ENCODE assay signal across 12 cellular contexts in the genomic region with DNA sequence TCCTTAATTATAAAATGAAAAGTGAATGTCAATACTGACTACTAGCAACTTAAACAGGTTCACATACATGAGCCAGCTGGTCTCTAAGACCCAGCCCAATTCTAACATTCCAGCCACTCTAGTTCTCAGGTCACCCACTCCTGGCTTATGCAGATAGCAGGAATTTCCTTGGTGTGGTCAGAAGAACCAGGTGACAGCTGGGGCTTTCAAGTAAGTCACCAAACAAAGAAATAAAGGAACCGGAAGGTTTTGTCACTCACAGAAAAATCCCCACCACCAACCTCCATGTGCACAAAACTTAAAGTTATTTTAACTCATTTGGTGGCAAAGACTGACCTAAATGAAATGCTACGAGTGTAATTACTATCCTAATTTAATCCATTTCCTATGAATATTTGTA.
DNase-seq lines count a peak whose midpoint lies in the region; ATAC-seq and TF ChIP-seq lines count a peak whose summit lies in the region.
"Had no signal": no experiment of that assay in that cellular context is flagged by ENCODE, and none has a peak within 500 bp of the region (broad histone marks: within the 10 kb centered on the region; RNA-seq: fewer than 3 reads in every experiment).

No MANE protein-coding gene starts in this region.

- peaks cover 4% of the 10 kb centered on the region for H3K4me1 Mint-ChIP-seq in activated T-cell treated with anti-CD3 and anti-CD28 coated beads, Interleukin-2, amount 50 U/mL, for 72 hours (ENCODE audit: low read depth)

- peak; percentile 41 to 67 for ATAC-seq in activated T-cell treated with anti-CD3 and anti-CD28 coated beads, Interleukin-2, amount 50 U/mL, for 72 hours (replicated peaks in 1 of 2)
- peak; percentile 74 for ATAC-seq in HG02571 (IDR thresholded peaks at IDR 0.05; ENCODE audit: unreplicated experiment)
- peak; percentile 76 for ATAC-seq in HG03469 (IDR thresholded peaks at IDR 0.05; ENCODE audit: unreplicated experiment)
- ATAC-seq: A549; activated CD8-positive, alpha-beta T cell treated with anti-CD3 and anti-CD28 coated beads for 36 hours had no signal

- H3K4me3 ChIP-seq in thyroid gland (replicated peaks in 1 of 3): no peak overlapping the region
- H3K4me3 ChIP-seq in A673 (ENCODE audit: low read depth, low read length, poor library complexity, severe bottlenecking): no peak overlapping the region
- H3K4me3 ChIP-seq: A549 had no signal

- peaks cover 6 to 19% of the 10 kb centered on the region in 2 donors for H3K4me1 ChIP-seq in thyroid gland
- no peaks in the 10 kb centered on the region for H3K4me1 ChIP-seq in A673 (ENCODE audit: insufficient read depth, low read length, poor library complexity, severe bottlenecking)
- H3K4me1 ChIP-seq: A549 had no signal

- no peaks in the 10 kb centered on the region for H3K27me3 ChIP-seq in thyroid gland
- peaks cover 39% of the 10 kb centered on the region for H3K27me3 ChIP-seq in A673 (replicated peaks; ENCODE audit: insufficient read depth, low read depth, low read length, poor library complexity)

- POLR2A ChIA-PET in A673 (lab: Charles Lee; ENCODE audit: low non-redundant PET): no interaction called here

- no peaks in the 10 kb centered on the region for H3K9me3 ChIP-seq in thyroid gland
- no peaks in the 10 kb centered on the region for H3K9me3 ChIP-seq in A673 (ENCODE audit: low read depth, low read length, poor library complexity, severe bottlenecking)
- H3K9me3 ChIP-seq: A549 had no signal

- intact Hi-C loops in thyroid gland (cut with DNase I) (no loop called here), A673 (cut with micrococcal nuclease; ENCODE audit: unreplicated experiment) (no loop called here)

- peak overlapping the region; percentile 45 for H3K27ac Mint-ChIP-seq in activated T-cell treated with anti-CD3 and anti-CD28 coated beads, Interleukin-2, amount 50 U/mL, for 72 hours
- H3K27ac Mint-ChIP-seq: activated CD8-positive, alpha-beta T cell treated with anti-CD3 and anti-CD28 coated beads for 36 hours had no signal

- peak overlapping the region in 1 of 2 donors; percentile 32 for H3K4me3 Mint-ChIP-seq in activated T-cell treated with anti-CD3 and anti-CD28 coated beads, Interleukin-2, amount 50 U/mL, for 72 hours
- H3K4me3 Mint-ChIP-seq: activated CD8-positive, alpha-beta T cell treated with anti-CD3 and anti-CD28 coated beads for 36 hours had no signal

- DNase-seq in activated T-cell treated with anti-CD3 and anti-CD28 coated beads, Interleukin-2, amount 50 U/mL, for 72 hours: peak in 1 of 2 donors; percentile 6
- DNase-seq in activated T-cell treated with anti-CD3 and anti-CD28 coated beads, Interleukin-2, amount 50 U/mL, for 1 hour: no peak
- peak; percentile 11 to 33 for DNase-seq in thyroid gland
- no peak for DNase-seq in A673 (ENCODE audit: low spot score)
- DNase-seq in GF-D8 (lab: John Stamatoyannopoulos, UW): no peak
- DNase-seq in effector CD4-positive, alpha-beta T cell: no peak
- DNase-seq: activated CD8-positive, alpha-beta T cell treated with anti-CD3 and anti-CD28 coated beads for 36 hours; NCI-H2171; retina had no signal

- TF ChIP-seq POLR2A in thyroid gland (IDR thresholded peaks at IDR 0.05): no peak

- CTCF ChIA-PET in A673 (lab: Charles Lee): no interaction called here

- H3K27ac ChIP-seq in thyroid gland (peak overlapping the region in 2 of 3 donors; percentile 16 to 46), A673 (ENCODE audit: low read depth, low read length, poor library complexity, severe bottlenecking) (no peak overlapping the region)
- H3K27ac ChIP-seq: A549 had no signal

- H3K36me3 Mint-ChIP-seq in activated T-cell treated with anti-CD3 and anti-CD28 coated beads, Interleukin-2, amount 50 U/mL, for 72 hours (ENCODE audit: insufficient read depth in 2 of 2): no peaks in the 10 kb centered on the region

- H3K36me3 ChIP-seq in thyroid gland (no peaks in the 10 kb centered on the region), A673 (ENCODE audit: insufficient read depth, low read length, poor library complexity, severe bottlenecking) (no peaks in the 10 kb centered on the region)

- no peak for TF ChIP-seq CTCF in thyroid gland (IDR thresholded peaks at IDR 0.05)
- no peak for TF ChIP-seq CTCF in A673 (conservative IDR thresholded peaks at IDR 0.05; ENCODE audit: low read depth, low read length)

- WGBS in thyroid gland, 2 donors: 55 to 72% methylated on average over 2 of the region's 2 CpGs

- BruUV-seq in A673 (replicated peaks; lab: Mats Ljungman, UMichigan): no TSS peak

- peaks cover 13% of the 10 kb centered on the region for H3K27me3 Mint-ChIP-seq in activated T-cell treated with anti-CD3 and anti-CD28 coated beads, Interleukin-2, amount 50 U/mL, for 72 hours (ENCODE audit: low read depth)

- H3K9me3 Mint-ChIP-seq in activated T-cell treated with anti-CD3 and anti-CD28 coated beads, Interleukin-2, amount 50 U/mL, for 72 hours: peaks cover 0 to 2% of the 10 kb centered on the region in 2 donors
- H3K9me3 Mint-ChIP-seq: activated CD8-positive, alpha-beta T cell treated with anti-CD3 and anti-CD28 coated beads for 36 hours had no signal

Comparison
In these comparisons a context has a peak if more than half of its experiments do, and no peak if none do; other contexts are left out.
1. DNase-seq: peak in thyroid gland (2 of 2); none in activated T-cell treated with anti-CD3 and anti-CD28 coated beads, Interleukin-2, amount 50 U/mL, for 1 hour (single experiment), A673 (single experiment), GF-D8 (single experiment) and effector CD4-positive, alpha-beta T cell (single experiment).
2. Peak in every context shown above with its lines, with median percentiles within 50 percentile points of each other: ATAC-seq.